Comparison of ENCODE assay signal across 11 cellular contexts in the genomic region with DNA sequence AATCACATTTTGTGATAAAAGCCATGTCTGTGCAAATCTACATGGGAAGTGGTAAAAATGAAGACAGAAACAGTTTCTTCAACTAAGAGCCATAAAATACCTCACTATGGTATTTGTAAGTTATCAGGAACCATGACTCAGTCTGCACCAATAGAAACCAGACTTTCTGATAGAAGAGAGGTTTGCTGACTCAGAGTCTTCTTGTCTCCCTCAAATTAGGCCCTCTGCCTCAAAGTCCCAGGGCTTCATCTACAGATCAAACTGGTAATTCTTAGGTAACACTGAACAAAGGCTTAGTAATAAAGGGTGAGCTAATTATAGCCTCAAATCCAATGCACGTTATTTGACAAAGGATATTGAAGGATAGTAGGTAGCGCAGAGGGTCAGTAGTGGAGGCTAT. TPM values are rescaled to one million over a fixed set of nuclear protein-coding genes. Genes with fewer than 3 reads are reported as not detected.
DNase-seq lines count a peak whose midpoint lies in the region; ATAC-seq and TF ChIP-seq lines count a peak whose summit lies in the region.
"Had no signal": no experiment of that assay in that cellular context is flagged by ENCODE, and none has a peak within 500 bp of the region (broad histone marks: within the 10 kb centered on the region; RNA-seq: fewer than 3 reads in every experiment).

No MANE protein-coding gene starts in this region.

- peak; percentile 26 for DNase-seq in NCI-H82 (lab: John Stamatoyannopoulos, UW)
- no peak for DNase-seq in NCI-H82 treated with DMSO at 0.1 percent for 48 hours (lab: John Stamatoyannopoulos, UW; ENCODE audit: unreplicated experiment)
- peak; percentile 15 for DNase-seq in MM.1S
- DNase-seq in dedifferentiated amniotic fluid mesenchymal stem cell (ENCODE audit: extremely low spot score): peak; percentile 46
- DNase-seq in lower lobe of right lung: no peak
- DNase-seq in anterior cingulate cortex (lab: John Stamatoyannopoulos, UW): no peak
- DNase-seq: gastrocnemius medialis, NCI-H1048, tibial artery had no signal

- H3K9me3 ChIP-seq in MM.1S (replicated peaks; ENCODE audit: insufficient read depth, low read length) (no peaks in the 10 kb centered on the region), lower lobe of right lung (no peaks in the 10 kb centered on the region)
- H3K9me3 ChIP-seq: gastrocnemius medialis, tibial artery had no signal

- TF ChIP-seq CTCF in MM.1S (IDR thresholded peaks at IDR 0.05; ENCODE audit: low read length): no peak
- no peak for TF ChIP-seq CTCF in lower lobe of right lung (IDR thresholded peaks at IDR 0.05)

- H3K27me3 ChIP-seq in MM.1S (replicated peaks; ENCODE audit: insufficient read depth, low read length) (no peaks in the 10 kb centered on the region), rectal smooth muscle tissue (ENCODE audit: control insufficient read depth, insufficient read depth, low read length) (no peaks in the 10 kb centered on the region), lower lobe of right lung (ENCODE audit: low read depth) (no peaks in the 10 kb centered on the region)
- H3K27me3 ChIP-seq: gastrocnemius medialis, tibial artery had no signal

- no peak overlapping the region for H2AFZ ChIP-seq in MM.1S (ENCODE audit: low read length)

- intact Hi-C loops in lower lobe of right lung (cut with DNase I): no loop called here

- no peaks in the 10 kb centered on the region for H3K79me2 ChIP-seq in MM.1S (ENCODE audit: low read length)

- no peak overlapping the region for H3K9ac ChIP-seq in MM.1S (ENCODE audit: low read length)
- H3K9ac ChIP-seq in rectal smooth muscle tissue (ENCODE audit: low read length): no peak overlapping the region

- no peak overlapping the region for H3K4me3 ChIP-seq in MM.1S (ENCODE audit: low read length)
- no peak overlapping the region for H3K4me3 ChIP-seq in rectal smooth muscle tissue (ENCODE audit: low read length)
- no peak overlapping the region for H3K4me3 ChIP-seq in lower lobe of right lung
- H3K4me3 ChIP-seq: gastrocnemius medialis, tibial artery had no signal

- H3K27ac ChIP-seq in MM.1S (ENCODE audit: low read length) (no peak overlapping the region), rectal smooth muscle tissue (ENCODE audit: low read depth, low read length) (peak overlapping the region; percentile 70), lower lobe of right lung (no peak overlapping the region)
- H3K27ac ChIP-seq: gastrocnemius medialis had no signal

- H3F3A ChIP-seq in MM.1S (ENCODE audit: insufficient read depth, low read length): no peaks in the 10 kb centered on the region

- H3K4me2 ChIP-seq in MM.1S (ENCODE audit: low read depth, low read length): no peak overlapping the region

- no peaks in the 10 kb centered on the region for H3K9me2 ChIP-seq in MM.1S (replicated peaks; ENCODE audit: insufficient read depth, low read length)

- ATAC-seq in lower lobe of right lung (no peak), GM19324 (IDR thresholded peaks at IDR 0.05; ENCODE audit: low FRiP score, unreplicated experiment) (no peak)
- ATAC-seq: gastrocnemius medialis had no signal

- H4K20me1 ChIP-seq in MM.1S (ENCODE audit: insufficient read depth, low read length): no peaks in the 10 kb centered on the region

- 0 out of 2 replicates have a peak, but pooled peaks cover 3% of the 10 kb centered on the region for H3K4me1 ChIP-seq in MM.1S (ENCODE audit: low read length)
- peaks cover 23% of the 10 kb centered on the region for H3K4me1 ChIP-seq in rectal smooth muscle tissue (ENCODE audit: control insufficient read depth, insufficient read depth, low read length)
- H3K4me1 ChIP-seq in lower lobe of right lung: no peaks in the 10 kb centered on the region

- H3K36me3 ChIP-seq in MM.1S (replicated peaks; ENCODE audit: insufficient read depth, low read length) (no peaks in the 10 kb centered on the region), rectal smooth muscle tissue (ENCODE audit: control insufficient read depth, insufficient read depth, low read length) (no peaks in the 10 kb centered on the region), lower lobe of right lung (no peaks in the 10 kb centered on the region)
- H3K36me3 ChIP-seq: gastrocnemius medialis, tibial artery had no signal

RNA-seq across cellular contexts. Expression of gene SSX2IP, which starts 30.9 kb away (rescaled TPM):
- total RNA-seq in lower lobe of right lung: 5.8 TPM

Comparison
In these comparisons a context has a peak if more than half of its experiments do, and no peak if none do; other contexts are left out.
1. DNase-seq: peak in NCI-H82 (single experiment), MM.1S (single experiment) and dedifferentiated amniotic fluid mesenchymal stem cell (single experiment); none in NCI-H82 treated with DMSO at 0.1 percent for 48 hours (single experiment), lower lobe of right lung (single experiment) and anterior cingulate cortex (0 of 58).